Comparison of ENCODE assay signal across 13 cellular contexts in genomic region chr16:14308357-14308723, GRCh38.
DNase-seq lines count a peak whose midpoint lies in the region; ATAC-seq and TF ChIP-seq lines count a peak whose summit lies in the region.
"Had no signal": no experiment of that assay in that cellular context is flagged by ENCODE, and none has a peak within 500 bp of the region (broad histone marks: within the 10 kb centered on the region; RNA-seq: fewer than 3 reads in every experiment).

No MANE protein-coding gene starts in this region.

- peak overlapping the region in 8 of 10 experiments; percentile 42 to 57 (median 50); a peak in 8 of 20 replicates for H3K4me3 ChIP-seq in BLaER1 treated with 17β-estradiol and CSF1 and Interleukin-3, amounts not matched to agents 10 nM and 100 nM
- no peak overlapping the region for H3K4me3 ChIP-seq in IMR-90 (ENCODE audit: insufficient read depth, low read depth, low read length)
- H3K4me3 ChIP-seq in ascending aorta = peak overlapping the region in 1 of 2 donors; percentile 48
- H3K4me3 ChIP-seq in trophoblast cell (ENCODE audit: low read depth, low read length) = no peak overlapping the region
- H3K4me3 ChIP-seq: left lung had no signal

- H2AK5ac ChIP-seq in IMR-90 (ENCODE audit: low read depth, low read length) (peak overlapping the region; percentile 17; the same call in 1 of the 2 replicates), trophoblast cell (ENCODE audit: low read length) (peak overlapping the region; percentile 49)

- H4K91ac ChIP-seq in IMR-90 (ENCODE audit: insufficient read depth, low read depth, low read length) (no peak overlapping the region), trophoblast cell (ENCODE audit: low read depth, low read length) (peak overlapping the region; percentile 75)

- H4K5ac ChIP-seq in IMR-90 (ENCODE audit: low read depth, low read length) = no peak overlapping the region

- peaks cover 0 to 38% (median 12%) of the 10 kb centered on the region in 11 experiments; a peak in 12 of 22 replicates for H4K20me1 ChIP-seq in BLaER1 treated with 17β-estradiol and CSF1 and Interleukin-3, amounts not matched to agents 10 nM and 100 nM
- peaks cover 69% of the 10 kb centered on the region for H4K20me1 ChIP-seq in IMR-90 (ENCODE audit: insufficient read depth, low read length)

- no peak overlapping the region for H2BK15ac ChIP-seq in IMR-90 (ENCODE audit: low read depth, low read length)

- no peak overlapping the region for H2BK20ac ChIP-seq in IMR-90 (ENCODE audit: low read depth, low read length)

- H3K27ac ChIP-seq in BLaER1 treated with 17β-estradiol and CSF1 and Interleukin-3, amounts not matched to agents 10 nM and 100 nM = peak overlapping the region in 9 of 11 experiments; percentile 67 to 89 (median 76); a peak in 19 of 22 replicates
- no peak overlapping the region for H3K27ac ChIP-seq in IMR-90 (ENCODE audit: insufficient read depth, low read length)
- H3K27ac ChIP-seq in ascending aorta = peak overlapping the region; percentile 71 to 81
- H3K27ac ChIP-seq in trophoblast cell (ENCODE audit: low read depth, low read length) = peak overlapping the region; percentile 90
- H3K27ac ChIP-seq: left lung had no signal

- H2BK120ac ChIP-seq in IMR-90 (ENCODE audit: low read depth, low read length) = no peak overlapping the region
- H2BK120ac ChIP-seq in trophoblast cell (ENCODE audit: insufficient read depth, low read length, poor library complexity) = peak overlapping the region; percentile 70

- H3K27me3 Mint-ChIP-seq in natural killer cell (ENCODE audit: low read depth in 2 of 2) = peaks cover 24 to 29% of the 10 kb centered on the region in 2 donors

- dilution Hi-C loops in IMR-90 (cut with HindIII; ENCODE audit: low sequenced_read_pairs, unreplicated experiment) = no loop called here

- WGBS in IMR-90 (ENCODE audit: extremely low coverage in 2 of 2, insufficient read length in 1 of 2), 2 experiments = no CpG with 5 or more reads among the region's 1 CpG
- no CpG with 5 or more reads among the region's 1 CpG for WGBS in trophoblast cell (ENCODE audit: extremely low coverage, insufficient coverage, insufficient read length)

- no peaks in the 10 kb centered on the region for H3K36me3 Mint-ChIP-seq in natural killer cell

- peaks cover 14% of the 10 kb centered on the region; the same call in 1 of the 2 replicates for H3K9me1 ChIP-seq in IMR-90 (ENCODE audit: insufficient read depth, low read length)

- no peak for ATAC-seq in IMR-90 (ENCODE audit: low read depth)
- no peak for ATAC-seq in natural killer cell
- ATAC-seq: left lung had no signal

- no peak overlapping the region for H3K27ac Mint-ChIP-seq in natural killer cell

- no peak overlapping the region for H3K4me3 Mint-ChIP-seq in natural killer cell

- H3K27me3 ChIP-seq in BLaER1 treated with 17β-estradiol and CSF1 and Interleukin-3, amounts not matched to agents 10 nM and 100 nM = peaks cover 17 to 34% (median 24%) of the 10 kb centered on the region in 11 experiments
- H3K27me3 ChIP-seq in IMR-90 (ENCODE audit: control insufficient read depth, insufficient read depth, low read length) (no peaks in the 10 kb centered on the region), ascending aorta (no peaks in the 10 kb centered on the region), trophoblast cell (ENCODE audit: insufficient read depth, low read length) (no peaks in the 10 kb centered on the region)

- H3K14ac ChIP-seq in IMR-90 (replicated peaks; ENCODE audit: low read depth, low read length) = no peak overlapping the region
- H3K14ac ChIP-seq in trophoblast cell (ENCODE audit: low read length) = peak overlapping the region; percentile 64

- H2BK5ac ChIP-seq in IMR-90 (ENCODE audit: low read depth, low read length, poor library complexity, severe bottlenecking) = no peak overlapping the region
- peak overlapping the region; percentile 62 for H2BK5ac ChIP-seq in trophoblast cell (ENCODE audit: low read depth, low read length, poor library complexity)

- peaks cover 7 to 11% of the 10 kb centered on the region in 2 donors for H3K4me1 Mint-ChIP-seq in natural killer cell

- H3K23ac ChIP-seq in IMR-90 (ENCODE audit: low read depth, low read length) (no peak overlapping the region), trophoblast cell (ENCODE audit: low read length) (no peak overlapping the region)

- H2AFZ ChIP-seq in IMR-90 (replicated peaks; ENCODE audit: low read length, poor library complexity) = no peak overlapping the region
- H2AFZ ChIP-seq in trophoblast cell (ENCODE audit: insufficient read depth, low read length, poor library complexity) = no peak overlapping the region

- POLR2A ChIA-PET in IMR-90 (lab: Charles Lee; ENCODE audit: unreplicated experiment) = no interaction called here

- H3K9me3 Mint-ChIP-seq in natural killer cell = no peaks in the 10 kb centered on the region
- H3K9me3 Mint-ChIP-seq: type B pancreatic cell had no signal

- intact Hi-C loops in IMR-90 (cut with micrococcal nuclease) (no loop called here), ascending aorta (cut with DNase I) (loop anchor here (5.0 kb wide), 1 partner anchor 179 kb away; no protein-coding TSS in a partner anchor), natural killer cell (cut with micrococcal nuclease) (no loop called here)

- H4K8ac ChIP-seq in IMR-90 (ENCODE audit: low read depth in 2 of 2, low read length in 2 of 2) (peak overlapping the region in 1 of 2 experiments; percentile 89; a peak in 1 of 4 replicates), trophoblast cell (ENCODE audit: low read depth, low read length) (peak overlapping the region; percentile 57)

- H3K36me3 ChIP-seq in BLaER1 treated with 17β-estradiol and CSF1 and Interleukin-3, amounts not matched to agents 10 nM and 100 nM = no peaks in the 10 kb centered on the region
- H3K36me3 ChIP-seq in IMR-90 (ENCODE audit: control insufficient read depth, insufficient read depth, low read length) (no peaks in the 10 kb centered on the region), ascending aorta (no peaks in the 10 kb centered on the region), trophoblast cell (ENCODE audit: control insufficient read depth in 1 of 2, insufficient read depth in 2 of 2, low read length in 2 of 2) (no peaks in the 10 kb centered on the region)
- H3K36me3 ChIP-seq: left lung had no signal

- H3K79me2 ChIP-seq in trophoblast cell (ENCODE audit: control insufficient read depth, insufficient read depth, low read length, poor library complexity) = peaks cover 17% of the 10 kb centered on the region

- H3K56ac ChIP-seq in IMR-90 (ENCODE audit: extremely low read depth, insufficient read depth, low read length) = no peak overlapping the region

- no peak for TF ChIP-seq CTCF in IMR-90 (conservative IDR thresholded peaks at IDR 0.05; ENCODE audit: low read depth, low read length)
- TF ChIP-seq CTCF in ascending aorta (IDR thresholded peaks at IDR 0.05) = no peak
- TF ChIP-seq CTCF in natural killer cell (IDR thresholded peaks at IDR 0.05) = no peak

- H3K4me2 ChIP-seq in BLaER1 treated with 17β-estradiol and CSF1 and Interleukin-3, amounts not matched to agents 10 nM and 100 nM = peak overlapping the region; percentile 74 to 95 (median 91)
- no peak overlapping the region for H3K4me2 ChIP-seq in IMR-90 (ENCODE audit: low read depth, low read length)
- peak overlapping the region; percentile 58 for H3K4me2 ChIP-seq in trophoblast cell (ENCODE audit: low read length)

- H3K9me3 ChIP-seq in BLaER1 treated with 17β-estradiol and CSF1 and Interleukin-3, amounts not matched to agents 10 nM and 100 nM (replicated peaks in 1 of 11) = no peaks in the 10 kb centered on the region
- H3K9me3 ChIP-seq in IMR-90 (ENCODE audit: control insufficient read depth, insufficient read depth, low read length) = no peaks in the 10 kb centered on the region
- no peaks in the 10 kb centered on the region for H3K9me3 ChIP-seq in ascending aorta
- no peaks in the 10 kb centered on the region for H3K9me3 ChIP-seq in trophoblast cell (ENCODE audit: insufficient read depth, low read depth, low read length)
- H3K9me3 ChIP-seq: left lung had no signal

- in situ Hi-C loops in IMR-90 (cut with MboI; ENCODE audit: low sequenced_read_pairs) = loop anchor here (5.0 to 10.0 kb wide), 2 partner anchors 54 to 86 kb away; no protein-coding TSS in a partner anchor

- CTCF ChIA-PET in IMR-90 (lab: Yijun Ruan, JAX) = no interaction called here

- peak overlapping the region; percentile 82 for H2BK12ac ChIP-seq in trophoblast cell (ENCODE audit: low read length)

- H3K18ac ChIP-seq in IMR-90 (ENCODE audit: low read depth, low read length) (no peak overlapping the region), trophoblast cell (ENCODE audit: low read length) (peak overlapping the region; percentile 16)

- H2AK9ac ChIP-seq in IMR-90 (replicated peaks; ENCODE audit: low read depth, low read length, poor library complexity) = no peak overlapping the region

- H3K79me1 ChIP-seq in IMR-90 (ENCODE audit: low read depth in 1 of 2, low read length in 2 of 2) (peaks cover 13 to 86% of the 10 kb centered on the region in 2 experiments), trophoblast cell (ENCODE audit: low read length) (peaks cover 32% of the 10 kb centered on the region)

- H3K9ac ChIP-seq in BLaER1 treated with 17β-estradiol and CSF1 and Interleukin-3, amounts not matched to agents 10 nM and 100 nM = peak overlapping the region in 10 of 11 experiments; percentile 53 to 78 (median 70); a peak in 14 of 22 replicates
- H3K9ac ChIP-seq in IMR-90 (ENCODE audit: low read depth, low read length) (no peak overlapping the region), trophoblast cell (ENCODE audit: low read length) (no peak overlapping the region)

- TF ChIP-seq RAD21 in IMR-90 (IDR thresholded peaks at IDR 0.05; ENCODE audit: low read length) = no peak

- DNase-seq in IMR-90 = no peak
- DNase-seq in ascending aorta (ENCODE audit: low spot score in 2 of 2) = no peak
- peak; percentile 15 to 42 for DNase-seq in trophoblast cell
- DNase-seq in cerebellum (ENCODE audit: low spot score) = no peak
- DNase-seq in natural killer cell = no peak
- no peak for DNase-seq in HuH-7 (ENCODE audit: low spot score)
- no peak for DNase-seq in islet precursor cell
- DNase-seq: GOT3, KBM-7, left lung, occipital lobe had no signal

- TF ChIP-seq POLR2A in IMR-90 (IDR thresholded peaks at IDR 0.05; ENCODE audit: low read depth, low read length) = no peak

- H3K4ac ChIP-seq in IMR-90 (ENCODE audit: low read depth, low read length) (0 out of 2 replicates have a peak overlapping the region, but pooled peaks have one; percentile 27), trophoblast cell (ENCODE audit: low read depth, low read length) (peak overlapping the region; percentile 56)

- BruUV-seq in IMR-90 (replicated peaks; lab: Mats Ljungman, UMichigan) = no TSS peak

- H4K12ac ChIP-seq in trophoblast cell (ENCODE audit: low read depth, low read length) = peak overlapping the region; percentile 67

- peaks cover 56 to 86% (median 70%) of the 10 kb centered on the region in 10 experiments for H3K4me1 ChIP-seq in BLaER1 treated with 17β-estradiol and CSF1 and Interleukin-3, amounts not matched to agents 10 nM and 100 nM
- peaks cover 37% of the 10 kb centered on the region for H3K4me1 ChIP-seq in IMR-90 (ENCODE audit: control insufficient read depth, insufficient read depth, low read length)
- peaks cover 10 to 44% of the 10 kb centered on the region in 2 donors for H3K4me1 ChIP-seq in ascending aorta
- peaks cover 38 to 40% of the 10 kb centered on the region in 2 experiments for H3K4me1 ChIP-seq in trophoblast cell (ENCODE audit: control insufficient read depth in 1 of 2, insufficient read depth in 2 of 2, low read length in 2 of 2)

TF ChIP-seq in IMR-90, 13 proteins besides CTCF, POLR2A, EP300 and RAD21 (continues in another document):
- TF ChIP-seq CEBPB (IDR thresholded peaks at IDR 0.05; ENCODE audit: low read depth, low read length) = no peak

Comparison
In these comparisons a context has a peak if more than half of its experiments do, and no peak if none do; other contexts are left out.
1. H3K4me3 ChIP-seq: peak in BLaER1 treated with 17β-estradiol and CSF1 and Interleukin-3, amounts not matched to agents 10 nM and 100 nM (8 of 10); none in IMR-90 (single experiment) and trophoblast cell (single experiment).
2. H3K9ac ChIP-seq: peak in BLaER1 treated with 17β-estradiol and CSF1 and Interleukin-3, amounts not matched to agents 10 nM and 100 nM (10 of 11); none in IMR-90 (single experiment) and trophoblast cell (single experiment).
3. DNase-seq: peak in trophoblast cell (2 of 2); none in IMR-90 (single experiment), ascending aorta (0 of 2), cerebellum (single experiment), natural killer cell (single experiment), HuH-7 (single experiment) and islet precursor cell (single experiment).